33 cellular contexts compared by ENCODE assay signal in genomic region chr3:190369701-190370295, GRCh38. TPM values are rescaled to one million over a fixed set of nuclear protein-coding genes. Genes with fewer than 3 reads are reported as not detected.
A peak's percentile ranks its signal among the peaks of the same experiment; 100 is the strongest.
DNase-seq lines count a peak whose midpoint lies in the region; ATAC-seq and TF ChIP-seq lines count a peak whose summit lies in the region.
"Had no signal": no experiment of that assay in that cellular context is flagged by ENCODE, and none has a peak within 500 bp of the region (broad histone marks: within the 10 kb centered on the region; RNA-seq: fewer than 3 reads in every experiment).

No MANE protein-coding gene starts in this region.

- no peak overlapping the region; the same call in 1 of the 2 replicates for H3K14ac ChIP-seq in IMR-90 (replicated peaks; ENCODE audit: low read depth, low read length)

- no peak overlapping the region for H2BK20ac ChIP-seq in IMR-90 (ENCODE audit: low read depth, low read length)

- no peaks in the 10 kb centered on the region for H3K79me2 ChIP-seq in hepatocyte

- peak; percentile 39 for DNase-seq in IMR-90
- no peak for DNase-seq in breast epithelium (ENCODE audit: low spot score in 2 of 2)
- DNase-seq in hepatocyte (ENCODE audit: low spot score) = no peak
- DNase-seq in activated naive CD4-positive, alpha-beta T cell treated with anti-CD3 and anti-CD28 coated beads for 36 hours = no peak
- DNase-seq in caudate nucleus (lab: John Stamatoyannopoulos, UW) = no peak
- DNase-seq in NCI-H748 treated with DMSO at 0.1 percent for 48 hours (lab: John Stamatoyannopoulos, UW) = no peak
- DNase-seq in AG08395 (ENCODE audit: low spot score) = no peak
- DNase-seq: activated CD4-positive, alpha-beta T cell treated with anti-CD3 and anti-CD28 coated beads for 36 hours; activated gamma-delta T cell; activated naive CD8-positive, alpha-beta T cell treated with anti-CD3 and anti-CD28 coated beads, Interleukin-2, amount 50 U/mL, for 24 hours; brain microvascular endothelial cell; Caco-2; DMS79; effector memory CD8-positive, alpha-beta T cell; GDM1; islet precursor cell; KBM-7; natural killer cell; NCI-H1417; NCI-H2081 treated with DMSO at 0.1 percent for 48 hours; NCI-H345; NCI-H774; SHP77; stimulated activated CD4-positive, alpha-beta T cell treated with anti-CD3 and anti-CD28 coated beads, Interleukin-2, amount 100 ng/mL, for 48 hours; upper lobe of left lung had no signal

- no peak overlapping the region for H2AK5ac ChIP-seq in IMR-90 (ENCODE audit: low read depth, low read length)

- H3K9me1 ChIP-seq in IMR-90 (ENCODE audit: insufficient read depth, low read length) = no peaks in the 10 kb centered on the region

- no peak overlapping the region; a peak in 1 of 4 replicates for H4K8ac ChIP-seq in IMR-90 (ENCODE audit: low read depth in 2 of 2, low read length in 2 of 2)

- H3K4me3 ChIP-seq in IMR-90 (ENCODE audit: insufficient read depth, low read depth, low read length) = no peak overlapping the region
- no peak overlapping the region for H3K4me3 ChIP-seq in breast epithelium
- H3K4me3 ChIP-seq in hepatocyte = no peak overlapping the region
- H3K4me3 ChIP-seq in skin epidermis = no peak overlapping the region
- H3K4me3 ChIP-seq: BLaER1 treated with 17β-estradiol and CSF1 and Interleukin-3, amounts not matched to agents 10 nM and 100 nM; coronary artery; HAP-1; right atrium auricular region; upper lobe of left lung had no signal

- H4K20me1 ChIP-seq in IMR-90 (ENCODE audit: insufficient read depth, low read length) = no peaks in the 10 kb centered on the region
- no peaks in the 10 kb centered on the region for H4K20me1 ChIP-seq in hepatocyte (ENCODE audit: insufficient read depth, poor library complexity, severe bottlenecking)
- H4K20me1 ChIP-seq: BLaER1 treated with 17β-estradiol and CSF1 and Interleukin-3, amounts not matched to agents 10 nM and 100 nM had no signal

- no peaks in the 10 kb centered on the region for H3K9me3 Mint-ChIP-seq in activated naive CD4-positive, alpha-beta T cell treated with anti-CD3 and anti-CD28 coated beads for 36 hours
- H3K9me3 Mint-ChIP-seq: activated naive CD8-positive, alpha-beta T cell treated with anti-CD3 and anti-CD28 coated beads, Interleukin-2, amount 50 U/mL, for 24 hours; effector memory CD8-positive, alpha-beta T cell; T-helper 2 cell treated with Interferon-gamma antibody and Interleukin-4, amounts not matched to agents 5 μg/mL and 100 μg/mL, for 36 hours had no signal

- H3K9me3 ChIP-seq in IMR-90 (ENCODE audit: control insufficient read depth, insufficient read depth, low read length) (no peaks in the 10 kb centered on the region), breast epithelium (no peaks in the 10 kb centered on the region), hepatocyte (ENCODE audit: low read depth) (no peaks in the 10 kb centered on the region)
- H3K9me3 ChIP-seq: BLaER1 treated with 17β-estradiol and CSF1 and Interleukin-3, amounts not matched to agents 10 nM and 100 nM; Caco-2; HAP-1; right atrium auricular region; upper lobe of left lung had no signal

- H3K23ac ChIP-seq in IMR-90 (ENCODE audit: low read depth, low read length) = no peak overlapping the region

- H3K4ac ChIP-seq in IMR-90 (ENCODE audit: low read depth, low read length) = peak overlapping the region; percentile 16; the same call in 1 of the 2 replicates

- dilution Hi-C loops in IMR-90 (cut with HindIII; ENCODE audit: low sequenced_read_pairs, unreplicated experiment) = no loop called here

- no peak overlapping the region for H3K9ac ChIP-seq in IMR-90 (ENCODE audit: low read depth, low read length)
- H3K9ac ChIP-seq: BLaER1 treated with 17β-estradiol and CSF1 and Interleukin-3, amounts not matched to agents 10 nM and 100 nM had no signal

- no peaks in the 10 kb centered on the region for H3K27me3 ChIP-seq in IMR-90 (ENCODE audit: control insufficient read depth, insufficient read depth, low read length)
- H3K27me3 ChIP-seq in breast epithelium = no peaks in the 10 kb centered on the region
- no peaks in the 10 kb centered on the region for H3K27me3 ChIP-seq in hepatocyte
- H3K27me3 ChIP-seq: BLaER1 treated with 17β-estradiol and CSF1 and Interleukin-3, amounts not matched to agents 10 nM and 100 nM; brain microvascular endothelial cell; right atrium auricular region; upper lobe of left lung had no signal

- 0 out of 2 replicates have a peak overlapping the region, but pooled peaks have one; percentile 44 for H3K18ac ChIP-seq in IMR-90 (ENCODE audit: low read depth, low read length)

- no CpG with 5 or more reads among the region's 5 CpGs for WGBS in IMR-90 (ENCODE audit: extremely low coverage in 2 of 2, insufficient read length in 1 of 2), 2 experiments
- WGBS in hepatocyte (ENCODE audit: low lambda C conversion rate, missing lambda C conversion rate) = 64% methylated on average over 5 of the region's 5 CpGs

- no peaks in the 10 kb centered on the region for H3K27me3 Mint-ChIP-seq in activated naive CD4-positive, alpha-beta T cell treated with anti-CD3 and anti-CD28 coated beads for 36 hours (ENCODE audit: low read depth)
- H3K27me3 Mint-ChIP-seq: activated naive CD8-positive, alpha-beta T cell treated with anti-CD3 and anti-CD28 coated beads, Interleukin-2, amount 50 U/mL, for 24 hours had no signal

- H3K4me3 Mint-ChIP-seq in activated naive CD4-positive, alpha-beta T cell treated with anti-CD3 and anti-CD28 coated beads for 36 hours = no peak overlapping the region
- H3K4me3 Mint-ChIP-seq: activated CD4-positive, alpha-beta T cell treated with anti-CD3 and anti-CD28 coated beads for 36 hours; activated naive CD8-positive, alpha-beta T cell treated with anti-CD3 and anti-CD28 coated beads, Interleukin-2, amount 50 U/mL, for 24 hours; effector memory CD8-positive, alpha-beta T cell; natural killer cell; T-helper 2 cell treated with Interferon-gamma antibody and Interleukin-4, amounts not matched to agents 5 μg/mL and 100 μg/mL, for 36 hours had no signal

- no peak for TF ChIP-seq POLR2A in IMR-90 (IDR thresholded peaks at IDR 0.05; ENCODE audit: low read depth, low read length)
- no peak for TF ChIP-seq POLR2A in breast epithelium (IDR thresholded peaks at IDR 0.05)

- TF ChIP-seq CTCF in IMR-90 (conservative IDR thresholded peaks at IDR 0.05; ENCODE audit: low read depth, low read length) = no peak
- TF ChIP-seq CTCF in breast epithelium (IDR thresholded peaks at IDR 0.05) = no peak
- no peak for TF ChIP-seq CTCF in hepatocyte (IDR thresholded peaks at IDR 0.05; ENCODE audit: poor library complexity)

- in situ Hi-C loops in IMR-90 (cut with MboI; ENCODE audit: low sequenced_read_pairs) = no loop called here

- no peaks in the 10 kb centered on the region for H3K4me1 Mint-ChIP-seq in activated naive CD4-positive, alpha-beta T cell treated with anti-CD3 and anti-CD28 coated beads for 36 hours (ENCODE audit: low read depth)
- H3K4me1 Mint-ChIP-seq: activated CD4-positive, alpha-beta T cell treated with anti-CD3 and anti-CD28 coated beads for 36 hours; activated naive CD8-positive, alpha-beta T cell treated with anti-CD3 and anti-CD28 coated beads, Interleukin-2, amount 50 U/mL, for 24 hours; natural killer cell had no signal

- POLR2A ChIA-PET in IMR-90 (lab: Charles Lee; ENCODE audit: unreplicated experiment) = no interaction called here

- H3K27ac Mint-ChIP-seq in activated naive CD4-positive, alpha-beta T cell treated with anti-CD3 and anti-CD28 coated beads for 36 hours = no peak overlapping the region
- H3K27ac Mint-ChIP-seq: activated CD4-positive, alpha-beta T cell treated with anti-CD3 and anti-CD28 coated beads for 36 hours; activated naive CD8-positive, alpha-beta T cell treated with anti-CD3 and anti-CD28 coated beads, Interleukin-2, amount 50 U/mL, for 24 hours; effector memory CD8-positive, alpha-beta T cell; natural killer cell; T-helper 2 cell treated with Interferon-gamma antibody and Interleukin-4, amounts not matched to agents 5 μg/mL and 100 μg/mL, for 36 hours had no signal

- H3K36me3 Mint-ChIP-seq in activated naive CD4-positive, alpha-beta T cell treated with anti-CD3 and anti-CD28 coated beads for 36 hours (ENCODE audit: low read depth) = no peaks in the 10 kb centered on the region
- H3K36me3 Mint-ChIP-seq: natural killer cell had no signal

- no peak for TF ChIP-seq RAD21 in IMR-90 (IDR thresholded peaks at IDR 0.05; ENCODE audit: low read length)

- H2AK9ac ChIP-seq in IMR-90 (replicated peaks; ENCODE audit: low read depth, low read length, poor library complexity) = no peak overlapping the region

- H3K56ac ChIP-seq in IMR-90 (ENCODE audit: extremely low read depth, insufficient read depth, low read length) = no peak overlapping the region

- H3K27ac ChIP-seq in IMR-90 (ENCODE audit: insufficient read depth, low read length) = no peak overlapping the region
- peak overlapping the region; percentile 44 to 54 for H3K27ac ChIP-seq in breast epithelium
- H3K27ac ChIP-seq in hepatocyte = peak overlapping the region; percentile 20
- peak overlapping the region in 19 of 21 experiments; percentile 1 to 80 (median 56) for H3K27ac ChIP-seq in skin epidermis
- H3K27ac ChIP-seq in caudate nucleus (ENCODE audit: low read depth, low read length) = no peak overlapping the region
- H3K27ac ChIP-seq: BLaER1 treated with 17β-estradiol and CSF1 and Interleukin-3, amounts not matched to agents 10 nM and 100 nM; brain microvascular endothelial cell; coronary artery; right atrium auricular region; upper lobe of left lung had no signal

- no peaks in the 10 kb centered on the region for H3K9me2 ChIP-seq in hepatocyte (replicated peaks; ENCODE audit: insufficient read depth)

- no peaks in the 10 kb centered on the region for H3K79me1 ChIP-seq in IMR-90 (ENCODE audit: low read depth in 1 of 2, low read length in 2 of 2)

- H3K4me2 ChIP-seq in IMR-90 (ENCODE audit: low read depth, low read length) (no peak overlapping the region), hepatocyte (no peak overlapping the region)
- H3K4me2 ChIP-seq: BLaER1 treated with 17β-estradiol and CSF1 and Interleukin-3, amounts not matched to agents 10 nM and 100 nM had no signal

- H2BK120ac ChIP-seq in IMR-90 (ENCODE audit: low read depth, low read length) = no peak overlapping the region

- peak overlapping the region; percentile 46 for H2BK5ac ChIP-seq in IMR-90 (ENCODE audit: low read depth, low read length, poor library complexity, severe bottlenecking)

- H2AFZ ChIP-seq in IMR-90 (replicated peaks; ENCODE audit: low read length, poor library complexity) (no peak overlapping the region), hepatocyte (no peak overlapping the region)

- no TSS peak for BruUV-seq in IMR-90 (replicated peaks; lab: Mats Ljungman, UMichigan)

- intact Hi-C loops in IMR-90 (cut with micrococcal nuclease) = no loop called here
- intact Hi-C loops in breast epithelium (cut with DNase I; ENCODE audit: low total_unique reads) = no loop called here
- intact Hi-C loops in activated naive CD4-positive, alpha-beta T cell treated with anti-CD3 and anti-CD28 coated beads for 36 hours (cut with micrococcal nuclease) = no loop called here

- CTCF ChIA-PET in IMR-90 (lab: Yijun Ruan, JAX) = interaction anchor here (0.7 to 1.6 kb wide), 4 partner anchors 9 to 47 kb away, joined by 3 to 4 read pairs (median 4); no protein-coding TSS in a partner anchor
- CTCF ChIA-PET in activated naive CD4-positive, alpha-beta T cell treated with anti-CD3 and anti-CD28 coated beads for 36 hours (lab: Charles Lee) = interaction anchor here (1.0 kb wide), 1 partner anchor 106 kb away, joined by 3 read pairs; no protein-coding TSS in a partner anchor

- H2BK15ac ChIP-seq in IMR-90 (ENCODE audit: low read depth, low read length) = no peak overlapping the region

- H4K5ac ChIP-seq in IMR-90 (ENCODE audit: low read depth, low read length) = no peak overlapping the region

- H3K36me3 ChIP-seq in IMR-90 (ENCODE audit: control insufficient read depth, insufficient read depth, low read length) (no peaks in the 10 kb centered on the region), breast epithelium (no peaks in the 10 kb centered on the region), hepatocyte (replicated peaks; ENCODE audit: insufficient read depth, low read depth) (no peaks in the 10 kb centered on the region)
- H3K36me3 ChIP-seq: BLaER1 treated with 17β-estradiol and CSF1 and Interleukin-3, amounts not matched to agents 10 nM and 100 nM; brain microvascular endothelial cell; HAP-1; right atrium auricular region; upper lobe of left lung had no signal

- H4K91ac ChIP-seq in IMR-90 (ENCODE audit: insufficient read depth, low read depth, low read length) = no peak overlapping the region

- H3K4me1 ChIP-seq in IMR-90 (ENCODE audit: control insufficient read depth, insufficient read depth, low read length) = peaks cover 2% of the 10 kb centered on the region; the same call in 1 of the 2 replicates
- no peaks in the 10 kb centered on the region for H3K4me1 ChIP-seq in breast epithelium
- H3K4me1 ChIP-seq in hepatocyte (ENCODE audit: insufficient read depth) = peaks cover 9% of the 10 kb centered on the region
- H3K4me1 ChIP-seq: BLaER1 treated with 17β-estradiol and CSF1 and Interleukin-3, amounts not matched to agents 10 nM and 100 nM; HAP-1; right atrium auricular region; upper lobe of left lung had no signal

- ATAC-seq in IMR-90 (ENCODE audit: low read depth) = no peak; the same call in 1 of the 2 replicates
- ATAC-seq: activated CD4-positive, alpha-beta T cell treated with anti-CD3 and anti-CD28 coated beads for 36 hours; activated naive CD8-positive, alpha-beta T cell treated with anti-CD3 and anti-CD28 coated beads, Interleukin-2, amount 50 U/mL, for 24 hours; effector memory CD8-positive, alpha-beta T cell; natural killer cell had no signal

RNA-seq across cellular contexts. Expression of gene CLDN16, which starts 18.2 kb away (rescaled TPM):
- total RNA-seq in IMR-90 (2012; rRNA removed) = under 0.01 TPM in 2 replicates
- 0.09 and 0.22 TPM in 2 replicates for polyA plus RNA-seq in IMR-90 (2012; rRNA removed)
- 0.13 TPM in 1 of 2 replicates, not detected in the other for polyA plus RNA-seq in IMR-90 (2012; cell fraction: cytosol; rRNA removed)
- 0.02 and 0.07 TPM in 2 replicates for polyA plus RNA-seq in IMR-90 (2012; cell fraction: nucleus; rRNA removed; ENCODE audit: low replicate concordance)
- total RNA-seq in breast epithelium = under 1 TPM in 1 of 3 donors, not detected in 2; 0.29 TPM
- total RNA-seq in hepatocyte = 0.77 and 1.3 TPM in 2 replicates
- polyA plus RNA-seq in hepatocyte = 0.39 and 1.2 TPM in 2 replicates
- total RNA-seq in activated naive CD4-positive, alpha-beta T cell treated with anti-CD3 and anti-CD28 coated beads for 36 hours = not detected
- total RNA-seq: activated CD4-positive, alpha-beta T cell treated with anti-CD3 and anti-CD28 coated beads for 36 hours; natural killer cell; OCI-LY7; osteocyte had no signal

RNA-seq across cellular contexts. Expression of gene CLDN1, which starts 47.6 kb away (rescaled TPM):
- total RNA-seq in IMR-90 (2012; rRNA removed) = 4.7 and 7.2 TPM in 2 replicates
- 6.3 and 7.3 TPM in 2 replicates for polyA plus RNA-seq in IMR-90 (2012; rRNA removed)
- 3.2 and 5.2 TPM in 2 replicates for polyA plus RNA-seq in IMR-90 (2012; cell fraction: cytosol; rRNA removed)
- 2.0 and 8.6 TPM in 2 replicates for polyA plus RNA-seq in IMR-90 (2012; cell fraction: nucleus; rRNA removed; ENCODE audit: low replicate concordance)
- total RNA-seq in breast epithelium = 10 to 100 TPM in 1 of 3 donors, 1 to 10 TPM in 1, under 1 TPM in 1; 0.80 to 51.8 (median 2.9) TPM
- 106 and 123 TPM in 2 replicates for total RNA-seq in hepatocyte
- 45.3 and 46.9 TPM in 2 replicates for polyA plus RNA-seq in hepatocyte
- total RNA-seq in activated naive CD4-positive, alpha-beta T cell treated with anti-CD3 and anti-CD28 coated beads for 36 hours = under 1 TPM; 0.88 to 0.96 TPM
- total RNA-seq: natural killer cell, OCI-LY7 had no signal

Comparison
In these comparisons a context has a peak if more than half of its experiments do, and no peak if none do; other contexts are left out.
1. H3K27ac ChIP-seq: peak in breast epithelium (2 of 2), hepatocyte (single experiment) and skin epidermis (19 of 21); none in IMR-90 (single experiment) and caudate nucleus (single experiment).